24 cellular contexts compared by ENCODE assay signal in genomic region chr15:71410347-71410746, GRCh38.
DNase-seq lines count a peak whose midpoint lies in the region; ATAC-seq, FAIRE-seq and TF ChIP-seq lines count a peak whose summit lies in the region.
"Had no signal": no experiment of that assay in that cellular context is flagged by ENCODE, and none has a peak within 500 bp of the region (broad histone marks: within the 10 kb centered on the region; RNA-seq: fewer than 3 reads in every experiment).

No MANE protein-coding gene starts in this region.

- H4K5ac ChIP-seq in H1 (ENCODE audit: insufficient read length, low read depth, low read length) = no peak overlapping the region

- H3K4me3 ChIP-seq in liver (ENCODE audit: low read depth in 1 of 3, low read length in 3 of 3) = no peak overlapping the region
- H3K4me3 ChIP-seq in HepG2 (replicated peaks in 1 of 3; ENCODE audit: insufficient read depth in 1 of 3, low read depth in 2 of 3, low read length in 3 of 3) = no peak overlapping the region
- H3K4me3 ChIP-seq in H1 (ENCODE audit: extremely low read depth in 1 of 4, insufficient read depth in 2 of 4, low read depth in 3 of 4, low read length in 4 of 4) = no peak overlapping the region
- H3K4me3 ChIP-seq in mucosa of rectum (ENCODE audit: low read length in 2 of 2) = no peak overlapping the region
- H3K4me3 ChIP-seq: MG63 had no signal

- no peak overlapping the region for H2AK5ac ChIP-seq in H1 (ENCODE audit: low read depth, low read length)

- FAIRE-seq in HepG2 (lab: Jason Lieb, UNC) (no peak), H1 (lab: Jason Lieb, UNC) (no peak), GM19239 (lab: Jason Lieb, UNC) (no peak)
- FAIRE-seq: D721Med, H54 had no signal

- H2AFZ ChIP-seq in HepG2 (ENCODE audit: low read length) (no peak overlapping the region), H1 (ENCODE audit: low read length) (no peak overlapping the region)

- H3K23ac ChIP-seq in H1 (ENCODE audit: insufficient read length) = no peak overlapping the region

- no peak overlapping the region for H3K4ac ChIP-seq in H1 (replicated peaks; ENCODE audit: insufficient read length, low read depth, low read length)

- H3K27me3 ChIP-seq in liver (ENCODE audit: control insufficient read depth in 4 of 4, insufficient read depth in 4 of 4, low read length in 3 of 4) = no peaks in the 10 kb centered on the region
- H3K27me3 ChIP-seq in HepG2 (ENCODE audit: control insufficient read depth in 1 of 2, insufficient read depth in 2 of 2, low read length in 2 of 2) = no peaks in the 10 kb centered on the region; a peak in 2 of 5 replicates
- no peaks in the 10 kb centered on the region for H3K27me3 ChIP-seq in H1 (replicated peaks in 1 of 4; ENCODE audit: control insufficient read depth in 3 of 4, extremely low read depth in 1 of 4, insufficient read depth in 3 of 4, low read length in 3 of 4)
- H3K27me3 ChIP-seq in mucosa of rectum (ENCODE audit: control insufficient read depth in 2 of 2, insufficient read depth in 2 of 2, low read length in 2 of 2) = no peaks in the 10 kb centered on the region
- H3K27me3 ChIP-seq: MG63 had no signal

- POLR2A ChIA-PET in HepG2 (lab: Yijun Ruan, JAX) = no interaction called here
- POLR2A ChIA-PET in H1 (lab: Charles Lee; ENCODE audit: partially characterized antibody) = no interaction called here

- H3K4me3 Mint-ChIP-seq in progenitor cell of endocrine pancreas (ENCODE audit: low read depth) = no peak overlapping the region
- H3K4me3 Mint-ChIP-seq: CD8-positive, alpha-beta memory T cell; IgD-negative memory B cell had no signal

- no peaks in the 10 kb centered on the region for H3K79me1 ChIP-seq in H1 (ENCODE audit: low read depth, low read length)

- no peaks in the 10 kb centered on the region for H3K36me3 ChIP-seq in liver (ENCODE audit: control insufficient read depth in 4 of 4, insufficient read depth in 3 of 4, low read depth in 1 of 4, low read length in 3 of 4)
- H3K36me3 ChIP-seq in HepG2 (replicated peaks in 1 of 2; ENCODE audit: control insufficient read depth in 1 of 2, insufficient read depth in 2 of 2, low read length in 2 of 2) = no peaks in the 10 kb centered on the region
- H3K36me3 ChIP-seq in H1 (ENCODE audit: control insufficient read depth in 2 of 4, insufficient read depth in 4 of 4, low read length in 3 of 4) = no peaks in the 10 kb centered on the region
- no peaks in the 10 kb centered on the region for H3K36me3 ChIP-seq in mucosa of rectum (ENCODE audit: control insufficient read depth in 2 of 2, insufficient read depth in 2 of 2, low read length in 2 of 2)

- TF ChIP-seq CTCF in liver (IDR thresholded peaks at IDR 0.05; ENCODE audit: low read depth, low read length, missing input control) (no peak), HepG2 (CRISPR knock-in tag; IDR thresholded peaks at IDR 0.05) (no peak), H1 (IDR thresholded peaks at IDR 0.05; ENCODE audit: control extremely low read depth in 1 of 3, insufficient read depth in 1 of 3, low read depth in 1 of 3, low read length in 3 of 3) (no peak), progenitor cell of endocrine pancreas (IDR thresholded peaks at IDR 0.05; ENCODE audit: unreplicated experiment) (no peak)

- H3K27me3 Mint-ChIP-seq in progenitor cell of endocrine pancreas = peaks cover 82% of the 10 kb centered on the region

- no peak overlapping the region for H4K8ac ChIP-seq in H1 (ENCODE audit: extremely low read depth, insufficient read depth, low read length)

- H2BK120ac ChIP-seq in H1 (replicated peaks; ENCODE audit: low read depth, low read length) = no peak overlapping the region

- H3K23me2 ChIP-seq in H1 (ENCODE audit: low read depth, low read length) = no peaks in the 10 kb centered on the region

- H2BK5ac ChIP-seq in H1 (ENCODE audit: low read depth, low read length) = peak overlapping the region; percentile 73

- H3K56ac ChIP-seq in H1 (replicated peaks; ENCODE audit: insufficient read length, low read depth, low read length) = no peak overlapping the region

- peaks cover 1% of the 10 kb centered on the region for H3K4me1 Mint-ChIP-seq in progenitor cell of endocrine pancreas (ENCODE audit: low read depth)
- H3K4me1 Mint-ChIP-seq: CD8-positive, alpha-beta memory T cell; IgD-negative memory B cell had no signal

- H3K36me3 Mint-ChIP-seq in progenitor cell of endocrine pancreas (ENCODE audit: insufficient read depth) = no peaks in the 10 kb centered on the region
- H3K36me3 Mint-ChIP-seq: CD8-positive, alpha-beta memory T cell; IgD-negative memory B cell had no signal

- no peak for DNase-seq in HepG2 (ENCODE audit: low spot score)
- no peak for DNase-seq in H1 (ENCODE audit: low read depth in 1 of 2, low spot score in 2 of 2)
- DNase-seq in hippocampal formation (lab: John Stamatoyannopoulos, UW) = no peak
- DNase-seq in GM19239 (ENCODE audit: insufficient read length, low spot score) = no peak
- no peak for DNase-seq in NCI-H2029 (lab: John Stamatoyannopoulos, UW)
- no peak for DNase-seq in progenitor cell of endocrine pancreas (ENCODE audit: low spot score, unreplicated experiment)
- DNase-seq: CD8-positive, alpha-beta memory T cell; EL; GF-D8; Kasumi-1; MG63; NCI-H1417; NCI-H187; NCI-H2107; NCI-H446 treated with DMSO at 0.1 percent for 48 hours; NCI-H526 treated with DMSO at 0.1 percent for 48 hours; Right ventricle myocardium superior had no signal

- H3K4me1 ChIP-seq in liver (ENCODE audit: control insufficient read depth in 4 of 4, insufficient read depth in 4 of 4, low read length in 3 of 4) (peaks cover 0 to 27% (median 25%) of the 10 kb centered on the region in 4 donors), HepG2 (ENCODE audit: insufficient read depth, low read length) (no peaks in the 10 kb centered on the region), H1 (replicated peaks in 1 of 4; ENCODE audit: control insufficient read depth in 3 of 4, insufficient read depth in 4 of 4, low read length in 3 of 4) (no peaks in the 10 kb centered on the region), mucosa of rectum (ENCODE audit: control insufficient read depth in 2 of 2, insufficient read depth in 2 of 2, low read length in 2 of 2) (peaks cover 22 to 29% of the 10 kb centered on the region in 2 donors)

- no peak overlapping the region for H2BK12ac ChIP-seq in H1 (ENCODE audit: low read depth, low read length)

- intact Hi-C loops in HepG2 (cut with micrococcal nuclease; ENCODE audit: unreplicated experiment) = no loop called here

- H3K79me2 ChIP-seq in HepG2 (ENCODE audit: insufficient read depth, low read length) (no peaks in the 10 kb centered on the region), H1 (ENCODE audit: control insufficient read depth in 1 of 2, insufficient read depth in 2 of 2, low read length in 2 of 2) (no peaks in the 10 kb centered on the region)

- H3K27ac Mint-ChIP-seq in progenitor cell of endocrine pancreas = no peak overlapping the region

- no peaks in the 10 kb centered on the region for H3K9me3 Mint-ChIP-seq in progenitor cell of endocrine pancreas (ENCODE audit: low read depth)
- H3K9me3 Mint-ChIP-seq: CD8-positive, alpha-beta memory T cell; IgD-negative memory B cell had no signal

- no peak overlapping the region for H3K18ac ChIP-seq in H1 (ENCODE audit: extremely low read depth, low read length)

- in situ Hi-C loops in HepG2 (cut with HindIII; ENCODE audit: extremely low pct_ligation_motif_present, low pct_unique_long_range_greater_than_20kb) = no loop called here

- no peak overlapping the region for H4K91ac ChIP-seq in H1 (replicated peaks; ENCODE audit: insufficient read length, low read length)

- no peak overlapping the region for H3K14ac ChIP-seq in H1 (ENCODE audit: insufficient read length)

- TF ChIP-seq RAD21 in liver (IDR thresholded peaks at IDR 0.05) (no peak), HepG2 (CRISPR knock-in tag; IDR thresholded peaks at IDR 0.05) (no peak), H1 (IDR thresholded peaks at IDR 0.05 in 1 of 2, conservative IDR thresholded peaks at IDR 0.05 in 1 of 2; ENCODE audit: low read depth in 2 of 2, low read length in 2 of 2) (no peak)

- H3K4me2 ChIP-seq in HepG2 (ENCODE audit: low read depth, low read length) (no peak overlapping the region), H1 (ENCODE audit: insufficient read depth in 1 of 2, low read depth in 2 of 2, low read length in 2 of 2) (no peak overlapping the region)

- no TSS peak for BruUV-seq in HepG2 (replicated peaks; lab: Mats Ljungman, UMichigan)

- H2BK20ac ChIP-seq in H1 (ENCODE audit: low read length) = no peak overlapping the region

- H2BK15ac ChIP-seq in H1 (ENCODE audit: low read length) = peak overlapping the region; percentile 50; the same call in 1 of the 2 replicates

- H3K27ac ChIP-seq in liver (ENCODE audit: low read depth in 1 of 2, low read length in 2 of 2) (no peak overlapping the region), HepG2 (ENCODE audit: extremely low read length, insufficient read depth, low read length) (no peak overlapping the region), H1 (ENCODE audit: low read depth, low read length) (no peak overlapping the region), mucosa of rectum (ENCODE audit: low read depth in 2 of 2, low read length in 2 of 2) (peak overlapping the region; percentile 87 to 89)
- H3K27ac ChIP-seq: C4-2B, HL-60 had no signal

- no peak overlapping the region for H3K9ac ChIP-seq in liver (ENCODE audit: low read depth in 1 of 2, low read length in 2 of 2)
- H3K9ac ChIP-seq in HepG2 (ENCODE audit: insufficient read depth, low read depth, low read length) = no peak overlapping the region
- H3K9ac ChIP-seq in H1 (replicated peaks in 1 of 4; ENCODE audit: extremely low read depth in 1 of 4, low read depth in 3 of 4, low read length in 3 of 4) = no peak overlapping the region
- no peak overlapping the region for H3K9ac ChIP-seq in mucosa of rectum (ENCODE audit: low read depth in 1 of 2, low read length in 2 of 2)

- TF ChIP-seq POLR2A in HepG2 (IDR thresholded peaks at IDR 0.05; ENCODE audit: insufficient read depth in 1 of 2, low read depth in 2 of 2, low read length in 2 of 2) = no peak
- TF ChIP-seq POLR2A in H1 (IDR thresholded peaks at IDR 0.05; ENCODE audit: control extremely low read depth in 1 of 2, low read depth in 2 of 2, low read length in 2 of 2) = no peak

- H4K20me1 ChIP-seq in HepG2 (ENCODE audit: insufficient read depth, low read length) (no peaks in the 10 kb centered on the region), H1 (replicated peaks in 1 of 2; ENCODE audit: control insufficient read depth in 1 of 2, insufficient read depth in 2 of 2, low read length in 2 of 2) (no peaks in the 10 kb centered on the region)

- TF ChIP-seq EP300 in HepG2 (IDR thresholded peaks at IDR 0.05; ENCODE audit: low read depth in 2 of 2, low read length in 2 of 2) (no peak), HepG2 (CRISPR knock-in tag; IDR thresholded peaks at IDR 0.05; ENCODE audit: borderline replicate concordance) (no peak), H1 (IDR thresholded peaks at IDR 0.05; ENCODE audit: borderline replicate concordance in 1 of 2, low read depth in 2 of 2, low read length in 2 of 2) (no peak)

- 80% methylated on average over 6 of the region's 6 CpGs for WGBS in liver
- 30% methylated on average over 6 of the region's 6 CpGs for WGBS in HepG2 (ENCODE audit: low lambda C conversion rate)
- 87% methylated on average over 6 of the region's 6 CpGs; no CpG with 5 or more reads in 1 of the 2 experiments for WGBS in H1 (ENCODE audit: extremely low coverage in 1 of 2, insufficient coverage in 1 of 2, insufficient read length in 1 of 2, insufficient replicate concordance in 2 of 2, low coverage in 1 of 2, low lambda C conversion rate in 2 of 2, missing lambda C conversion rate in 1 of 2), 2 experiments

- ATAC-seq in HepG2 = no peak

- no peaks in the 10 kb centered on the region for H3K9me3 ChIP-seq in liver (ENCODE audit: control insufficient read depth in 4 of 4, low read length in 3 of 4)
- no peaks in the 10 kb centered on the region for H3K9me3 ChIP-seq in HepG2 (ENCODE audit: low read length)
- no peaks in the 10 kb centered on the region for H3K9me3 ChIP-seq in H1 (ENCODE audit: insufficient read depth in 2 of 2, low read depth in 1 of 2, low read length in 1 of 2)
- no peaks in the 10 kb centered on the region for H3K9me3 ChIP-seq in mucosa of rectum (ENCODE audit: control insufficient read depth in 2 of 2, low read length in 2 of 2)
- H3K9me3 ChIP-seq: MG63 had no signal

- CTCF ChIA-PET in HepG2 (lab: Yijun Ruan, JAX; ENCODE audit: low intra/inter-chr PET ratio, low total read pairs) (no interaction called here), H1 (lab: Charles Lee; ENCODE audit: partially characterized antibody) (no interaction called here)

Comparison
In these comparisons a context has a peak if more than half of its experiments do, and no peak if none do; other contexts are left out.
1. H3K27ac ChIP-seq: peak in mucosa of rectum (2 of 2); none in liver (0 of 2), HepG2 (single experiment) and H1 (single experiment).